In the genomic region with DNA sequence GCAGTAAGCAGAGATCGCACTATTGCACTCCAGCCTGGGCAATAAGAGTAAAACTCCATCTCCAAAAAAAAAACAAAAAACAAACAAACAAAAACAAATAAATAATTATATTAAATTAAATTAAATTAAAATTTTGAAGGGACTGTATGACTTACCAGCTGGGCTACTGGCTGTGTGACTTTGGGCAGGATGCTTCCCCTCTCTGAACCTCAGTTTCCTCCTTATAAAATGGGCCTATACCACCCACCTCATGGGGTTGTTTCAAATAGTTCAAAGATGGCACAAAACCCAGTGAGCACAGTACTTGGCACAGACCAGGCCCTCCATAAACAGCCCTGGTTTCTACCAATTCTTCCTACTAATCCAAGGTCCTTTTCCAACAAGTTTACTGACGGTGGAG, we compare ENCODE assay signal across 7 cellular contexts.
"Had no signal": no experiment of that assay in that cellular context is flagged by ENCODE, and none has a peak within 500 bp of the region (broad histone marks: within the 10 kb centered on the region; RNA-seq: fewer than 3 reads in every experiment).

No MANE protein-coding gene starts in this region.

- H3K27ac Mint-ChIP-seq: IgD-negative memory B cell had no signal

- ATAC-seq: HepG2 had no signal

- H3K9me3 Mint-ChIP-seq: IgD-negative memory B cell had no signal

- H3K27me3 Mint-ChIP-seq: IgD-negative memory B cell had no signal

- H3K4me3 Mint-ChIP-seq: IgD-negative memory B cell had no signal

- H3K9ac ChIP-seq: KMS-11 had no signal

- H3K4me2 ChIP-seq: KMS-11 had no signal

- DNase-seq: IMR-90, KBM-7, KG1 had no signal

- FAIRE-seq: HepG2 had no signal

- H3K27ac ChIP-seq: HL-60, KMS-11 had no signal
